ENCODE assay signal across 22 cellular contexts in the genomic region with DNA sequence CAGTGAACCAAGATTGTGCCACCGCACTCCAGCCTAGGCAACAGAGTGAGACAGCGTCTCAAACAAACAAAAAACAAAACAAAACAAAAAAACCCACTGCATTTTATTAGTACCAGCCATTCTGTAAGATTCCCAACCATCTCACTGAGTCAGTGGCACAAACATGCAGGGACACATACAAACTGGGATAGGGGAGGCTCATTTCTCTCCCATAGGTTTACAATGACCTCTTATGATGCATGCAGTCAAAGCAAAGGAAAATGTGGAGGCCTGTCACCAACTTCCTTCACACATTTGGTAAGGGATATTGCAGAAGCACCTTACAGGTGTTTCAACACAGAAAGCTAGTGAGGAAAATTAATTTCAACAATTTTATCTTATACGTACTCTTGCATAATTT.
"Had no signal": no experiment of that assay in that cellular context is flagged by ENCODE, and none has a peak within 500 bp of the region (broad histone marks: within the 10 kb centered on the region; RNA-seq: fewer than 3 reads in every experiment).

No MANE protein-coding gene starts in this region.

- H3K27me3 Mint-ChIP-seq: IgD-negative memory B cell had no signal

- H3K27ac Mint-ChIP-seq: IgD-negative memory B cell had no signal

- H3K4me3 ChIP-seq: SJSA1, SK-N-MC had no signal

- H3K27me3 ChIP-seq: SJSA1 had no signal

- H3K4me3 Mint-ChIP-seq: IgD-negative memory B cell had no signal

- DNase-seq: KBM-7, MV-4-11, NCI-H1048, NCI-H1105, NCI-H1417 treated with DMSO at 0.1 percent for 48 hours, NCI-H146, NCI-H1694 treated with DMSO at 0.1 percent for 48 hours, NCI-H1930, NCI-H2081, NCI-H2107, NCI-H2227 treated with DMSO at 0.1 percent for 48 hours, NCI-H446, NCI-H510A, NCI-H524 treated with DMSO at 0.1 percent for 48 hours, NCI-H69, NCI-H774, Right ventricle myocardium superior, RPMI8226, SIG-M5 had no signal

- H3K27ac ChIP-seq: SJSA1, SK-N-MC had no signal

- H3K9me3 ChIP-seq: SJSA1 had no signal

- H3K4me1 ChIP-seq: SJSA1 had no signal
